10 cellular contexts compared by ENCODE assay signal in the genomic region with DNA sequence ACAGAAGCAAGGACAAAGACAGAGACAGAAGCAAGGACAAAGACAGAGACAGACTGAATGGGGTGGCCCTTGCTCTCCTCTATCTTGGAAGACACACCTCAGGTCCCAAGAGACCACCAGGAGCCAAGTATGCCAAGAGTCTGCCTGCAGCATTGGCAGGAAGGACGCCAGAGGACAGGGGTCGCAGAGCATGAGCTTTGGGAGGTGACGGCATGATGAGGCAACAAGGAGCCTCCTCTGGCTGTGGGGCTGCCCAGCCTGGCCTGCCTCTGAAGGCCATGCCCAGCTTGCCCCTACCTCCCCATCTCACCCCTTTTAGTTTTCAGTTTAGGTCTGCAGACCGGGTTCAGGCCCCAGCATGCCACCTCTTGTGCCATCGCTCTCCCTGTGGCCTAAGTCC. TPM values are rescaled to one million over a fixed set of nuclear protein-coding genes. Genes with fewer than 3 reads are reported as not detected.
A peak's percentile ranks its signal among the peaks of the same experiment; 100 is the strongest.
DNase-seq lines count a peak whose midpoint lies in the region; TF ChIP-seq lines count a peak whose summit lies in the region.
"Had no signal": no experiment of that assay in that cellular context is flagged by ENCODE, and none has a peak within 500 bp of the region (broad histone marks: within the 10 kb centered on the region; RNA-seq: fewer than 3 reads in every experiment).

No MANE protein-coding gene starts in this region.

- H3K27me3 ChIP-seq in SJSA1 (replicated peaks) (no peaks in the 10 kb centered on the region), muscle layer of colon (ENCODE audit: control insufficient read depth in 1 of 2, insufficient read depth in 2 of 2, low read length in 2 of 2) (no peaks in the 10 kb centered on the region)

- H3K9ac ChIP-seq in muscle layer of colon (ENCODE audit: low read length) = no peak overlapping the region

- H3K27ac Mint-ChIP-seq in endothelial cell (ENCODE audit: unreplicated experiment) (peak overlapping the region; percentile 89), type B pancreatic cell (peak overlapping the region; percentile 82)
- H3K27ac Mint-ChIP-seq in T-helper 2 cell treated with Interferon-gamma antibody and Interleukin-4, amounts not matched to agents 5 μg/mL and 100 μg/mL, for 36 hours = no peak overlapping the region
- H3K27ac Mint-ChIP-seq: stimulated activated naive CD8-positive, alpha-beta T cell treated with anti-CD3 and anti-CD28 coated beads, Interleukin-15, Interleukin-2, amounts not matched to agents 100 ng/mL and 50 ng/mL, for 24 hours had no signal

- peaks cover 67% of the 10 kb centered on the region for H3K4me1 ChIP-seq in SJSA1 (replicated peaks)
- H3K4me1 ChIP-seq in muscle layer of colon (ENCODE audit: insufficient read depth, low read length) = peaks cover 64% of the 10 kb centered on the region

- H3K36me3 Mint-ChIP-seq in endothelial cell (ENCODE audit: low read depth, unreplicated experiment) = peaks cover 16% of the 10 kb centered on the region
- H3K36me3 Mint-ChIP-seq in type B pancreatic cell = peaks cover 3% of the 10 kb centered on the region
- H3K36me3 Mint-ChIP-seq in T-helper 2 cell treated with Interferon-gamma antibody and Interleukin-4, amounts not matched to agents 5 μg/mL and 100 μg/mL, for 36 hours (ENCODE audit: low read depth) = no peaks in the 10 kb centered on the region

- no peak for DNase-seq in SJSA1 (ENCODE audit: low read depth in 1 of 2, low spot score in 2 of 2)
- no peak for DNase-seq in endothelial cell (ENCODE audit: low spot score)
- DNase-seq in type B pancreatic cell (ENCODE audit: extremely low spot score, unreplicated experiment) = no peak
- no peak for DNase-seq in NCI-H526 (lab: John Stamatoyannopoulos, UW)
- no peak for DNase-seq in T-helper 2 cell treated with Interferon-gamma antibody and Interleukin-4, amounts not matched to agents 5 μg/mL and 100 μg/mL, for 36 hours (ENCODE audit: low spot score)
- DNase-seq in HUDEP-2 (lab: John Stamatoyannopoulos, UW; ENCODE audit: unreplicated experiment in 76 of 76) = no peak

- H3K27me3 Mint-ChIP-seq in endothelial cell (ENCODE audit: unreplicated experiment) (peaks cover 22% of the 10 kb centered on the region), type B pancreatic cell (peaks cover 6% of the 10 kb centered on the region)
- no peaks in the 10 kb centered on the region for H3K27me3 Mint-ChIP-seq in T-helper 2 cell treated with Interferon-gamma antibody and Interleukin-4, amounts not matched to agents 5 μg/mL and 100 μg/mL, for 36 hours (ENCODE audit: low read depth)
- H3K27me3 Mint-ChIP-seq: stimulated activated naive CD8-positive, alpha-beta T cell treated with anti-CD3 and anti-CD28 coated beads, Interleukin-15, Interleukin-2, amounts not matched to agents 100 ng/mL and 50 ng/mL, for 24 hours had no signal

- TF ChIP-seq CTCF in endothelial cell (IDR thresholded peaks at IDR 0.05; ENCODE audit: unreplicated experiment) = no peak
- no peak for TF ChIP-seq CTCF in type B pancreatic cell (conservative IDR thresholded peaks at IDR 0.05)

- H3K9me3 Mint-ChIP-seq in endothelial cell (ENCODE audit: unreplicated experiment) = no peaks in the 10 kb centered on the region
- H3K9me3 Mint-ChIP-seq in type B pancreatic cell = no peaks in the 10 kb centered on the region
- no peaks in the 10 kb centered on the region for H3K9me3 Mint-ChIP-seq in T-helper 2 cell treated with Interferon-gamma antibody and Interleukin-4, amounts not matched to agents 5 μg/mL and 100 μg/mL, for 36 hours
- H3K9me3 Mint-ChIP-seq: stimulated activated naive CD8-positive, alpha-beta T cell treated with anti-CD3 and anti-CD28 coated beads, Interleukin-15, Interleukin-2, amounts not matched to agents 100 ng/mL and 50 ng/mL, for 24 hours had no signal

- H3K27ac ChIP-seq in SJSA1 (peak overlapping the region; percentile 97), muscle layer of colon (ENCODE audit: low read depth, low read length) (peak overlapping the region; percentile 67)

- H3K9me3 ChIP-seq in SJSA1 (replicated peaks) (no peaks in the 10 kb centered on the region), muscle layer of colon (ENCODE audit: low read length) (no peaks in the 10 kb centered on the region)

- H3K4me1 Mint-ChIP-seq in endothelial cell (ENCODE audit: unreplicated experiment) (peaks cover 80% of the 10 kb centered on the region), type B pancreatic cell (ENCODE audit: unreplicated experiment) (peaks cover 67% of the 10 kb centered on the region)
- no peaks in the 10 kb centered on the region for H3K4me1 Mint-ChIP-seq in T-helper 2 cell treated with Interferon-gamma antibody and Interleukin-4, amounts not matched to agents 5 μg/mL and 100 μg/mL, for 36 hours (ENCODE audit: low read depth)

- H3K4me3 ChIP-seq in SJSA1 (no peak overlapping the region), muscle layer of colon (ENCODE audit: low read depth in 1 of 2, low read length in 2 of 2) (peak overlapping the region in 1 of 2 donors; percentile 36)

- peak overlapping the region; percentile 24 for H3K4me3 Mint-ChIP-seq in endothelial cell (ENCODE audit: unreplicated experiment)
- H3K4me3 Mint-ChIP-seq in type B pancreatic cell = peak overlapping the region; percentile 69
- H3K4me3 Mint-ChIP-seq in T-helper 2 cell treated with Interferon-gamma antibody and Interleukin-4, amounts not matched to agents 5 μg/mL and 100 μg/mL, for 36 hours = no peak overlapping the region
- H3K4me3 Mint-ChIP-seq: stimulated activated naive CD8-positive, alpha-beta T cell treated with anti-CD3 and anti-CD28 coated beads, Interleukin-15, Interleukin-2, amounts not matched to agents 100 ng/mL and 50 ng/mL, for 24 hours had no signal

- H3K36me3 ChIP-seq in SJSA1 (peaks cover 64% of the 10 kb centered on the region), muscle layer of colon (ENCODE audit: insufficient read depth, low read length) (peaks cover 17% of the 10 kb centered on the region)

RNA-seq across cellular contexts. Expression of a gene that starts 17.6 kb away (rescaled TPM):
- total RNA-seq in SJSA1 (2014; rRNA removed; shearing (Covaris generic)) = 98.6 and 113 TPM in 2 replicates
- total RNA-seq in endothelial cell (ENCODE audit: unreplicated experiment) = 23.7 TPM
- 3.3 and 74.8 TPM in 2 replicates for total RNA-seq in type B pancreatic cell (ENCODE audit: low replicate concordance)

RNA-seq across cellular contexts. Expression of a gene that starts 28.6 kb away (rescaled TPM):
- 0.19 and 1.8 TPM in 2 replicates for total RNA-seq in SJSA1 (2014; rRNA removed; shearing (Covaris generic))
- total RNA-seq in endothelial cell (ENCODE audit: unreplicated experiment) (0.59 TPM), type B pancreatic cell (ENCODE audit: low replicate concordance) (5.0 and 13.4 TPM in 2 replicates)
- total RNA-seq: bronchial epithelial cell, HT1080 had no signal

RNA-seq across cellular contexts. Expression of a gene that starts 51.6 kb away (rescaled TPM):
- total RNA-seq in SJSA1 (2014; rRNA removed; shearing (Covaris generic)) = 1.2 TPM in 1 of 2 replicates, not detected in the other
- 2.7 TPM for total RNA-seq in endothelial cell (ENCODE audit: unreplicated experiment)
- 1.6 and 4.0 TPM in 2 replicates for total RNA-seq in type B pancreatic cell (ENCODE audit: low replicate concordance)
- total RNA-seq: bronchial epithelial cell had no signal

RNA-seq across cellular contexts. Expression of a gene that starts 51.9 kb away (rescaled TPM):
- not detected in 2 replicates for total RNA-seq in SJSA1 (2014; rRNA removed; shearing (Covaris generic))
- not detected for total RNA-seq in endothelial cell (ENCODE audit: unreplicated experiment)
- 0.10 and 0.38 TPM in 2 replicates for total RNA-seq in type B pancreatic cell (ENCODE audit: low replicate concordance)
- total RNA-seq: bronchial epithelial cell, HT1080 had no signal
